1 cellular context compared by ENCODE assay signal in the genomic region with DNA sequence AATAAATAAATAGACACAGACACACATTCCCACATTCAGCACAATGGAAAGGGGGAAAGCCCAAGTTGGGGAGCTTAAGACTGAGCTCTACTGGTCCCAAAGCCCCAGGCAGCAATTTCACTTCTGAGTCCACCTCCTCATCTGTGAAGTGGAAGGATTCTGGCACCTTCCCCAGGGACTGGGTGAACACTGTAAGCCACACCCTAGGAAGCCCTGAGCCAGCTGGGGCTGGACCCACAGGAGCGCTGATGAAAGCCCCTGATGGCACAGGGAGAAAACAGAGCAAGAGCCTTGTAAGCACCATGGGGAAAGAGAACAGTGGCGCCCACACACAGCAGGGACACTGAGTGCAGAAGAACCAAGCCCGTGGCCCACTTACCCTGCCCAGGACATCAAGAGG.
TF ChIP-seq lines count a peak whose summit lies in the region.

No MANE protein-coding gene starts in this region.

TF ChIP-seq in H1, 55 proteins besides CTCF, POLR2A, EP300 and RAD21:
- no peak for TF ChIP-seq TEAD4 (IDR thresholded peaks at IDR 0.05; ENCODE audit: low read depth, low read length)
- TF ChIP-seq CBX8 (IDR thresholded peaks at IDR 0.05; ENCODE audit: borderline replicate concordance, low read depth, low read length): no peak
- TF ChIP-seq RFX5 (IDR thresholded peaks at IDR 0.05; ENCODE audit: borderline replicate concordance, low read depth, low read length): no peak
- no peak for TF ChIP-seq NRF1 (IDR thresholded peaks at IDR 0.05; ENCODE audit: low read depth, low read length)
- TF ChIP-seq GABPA (IDR thresholded peaks at IDR 0.05; ENCODE audit: borderline replicate concordance, insufficient read depth, low read length): no peak
